ENCODE assay signal across 20 cellular contexts in the genomic region with DNA sequence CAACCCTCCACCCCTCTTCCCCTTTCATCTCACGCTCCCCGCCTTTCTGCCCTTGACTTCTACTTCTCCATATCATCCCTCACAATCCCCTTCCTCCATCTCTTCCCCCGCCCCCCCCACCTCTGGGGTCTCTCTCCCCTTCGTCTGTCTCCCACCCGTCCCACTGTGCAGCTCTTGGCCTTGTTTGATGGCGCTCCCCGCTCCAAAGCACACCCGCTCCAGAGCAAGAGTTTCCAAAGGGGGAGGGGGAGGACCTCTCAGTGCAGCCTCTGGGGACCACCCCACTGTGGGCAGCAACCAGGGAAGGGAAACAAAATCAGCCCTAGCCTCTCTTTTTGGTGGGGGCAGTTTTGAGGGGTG. TPM values are rescaled to one million over a fixed set of nuclear protein-coding genes. Genes with fewer than 3 reads are reported as not detected.
A peak's percentile ranks its signal among the peaks of the same experiment; 100 is the strongest.
DNase-seq lines count a peak whose midpoint lies in the region; ATAC-seq and TF ChIP-seq lines count a peak whose summit lies in the region.
"Had no signal": no experiment of that assay in that cellular context is flagged by ENCODE, and none has a peak within 500 bp of the region (broad histone marks: within the 10 kb centered on the region; RNA-seq: fewer than 3 reads in every experiment).

No MANE protein-coding gene starts in this region.

- H3K27ac ChIP-seq in SK-N-SH (ENCODE audit: low read depth in 2 of 2, low read length in 1 of 2) (peak overlapping the region in 1 of 2 experiments; percentile 90; a peak in 2 of 4 replicates), WERI-Rb-1 (peak overlapping the region; percentile 84)
- H3K27ac ChIP-seq: colonic mucosa, epithelial cell of prostate had no signal

- H3K9me2 ChIP-seq in SK-N-SH: no peaks in the 10 kb centered on the region

- no peaks in the 10 kb centered on the region for H3K9me3 Mint-ChIP-seq in type B pancreatic cell
- H3K9me3 Mint-ChIP-seq: activated CD4-positive, alpha-beta memory T cell treated with anti-CD3 and anti-CD28 coated beads, Interleukin-2, amount 10 ng/mL, durations not matched to agents 7 days and 5 days; activated naive CD4-positive, alpha-beta T cell treated with anti-CD3 and anti-CD28 coated beads, Interleukin-2, amount 50 U/mL, for 24 hours; activated T-cell treated with anti-CD3 and anti-CD28 coated beads, Interleukin-2, amount 50 U/mL, for 24 hours; memory B cell; stimulated activated naive CD8-positive, alpha-beta T cell treated with anti-CD3 and anti-CD28 coated beads, Interleukin-15, Interleukin-2, amounts not matched to agents 100 ng/mL and 50 ng/mL, for 24 hours had no signal

- H3K4me3 ChIP-seq in SK-N-SH (ENCODE audit: low read depth in 2 of 2, low read length in 1 of 2) (peak overlapping the region in 1 of 2 experiments; percentile 56; a peak in 2 of 4 replicates), WERI-Rb-1 (ENCODE audit: low read depth, low read length) (peak overlapping the region; percentile 81), iPS-18c (ENCODE audit: insufficient read depth, low read depth, low read length) (peak overlapping the region; percentile 75)
- H3K4me3 ChIP-seq: colonic mucosa had no signal

- no peaks in the 10 kb centered on the region for H3K36me3 Mint-ChIP-seq in type B pancreatic cell
- H3K36me3 Mint-ChIP-seq: memory B cell had no signal

- peak overlapping the region; percentile 62 for H3K4me3 Mint-ChIP-seq in type B pancreatic cell
- H3K4me3 Mint-ChIP-seq: activated CD4-positive, alpha-beta memory T cell treated with anti-CD3 and anti-CD28 coated beads, Interleukin-2, amount 10 ng/mL, durations not matched to agents 7 days and 5 days; activated naive CD4-positive, alpha-beta T cell treated with anti-CD3 and anti-CD28 coated beads, Interleukin-2, amount 50 U/mL, for 24 hours; activated T-cell treated with anti-CD3 and anti-CD28 coated beads, Interleukin-2, amount 50 U/mL, for 24 hours; stimulated activated naive CD8-positive, alpha-beta T cell treated with anti-CD3 and anti-CD28 coated beads, Interleukin-15, Interleukin-2, amounts not matched to agents 100 ng/mL and 50 ng/mL, for 24 hours had no signal

- TF ChIP-seq CTCF in SK-N-SH (IDR thresholded peaks at IDR 0.05) (no peak), WERI-Rb-1 (IDR thresholded peaks at IDR 0.05; ENCODE audit: low read depth, low read length) (no peak), type B pancreatic cell (conservative IDR thresholded peaks at IDR 0.05) (no peak)

- POLR2A ChIA-PET in SK-N-SH (lab: Yijun Ruan, JAX): interaction anchor here (0.6 to 9.8 kb wide), 18 partner anchors 8 to 167 kb away, joined by 3 to 288 read pairs (median 6); a partner anchor contains a TSS

- H3K27me3 ChIP-seq in SK-N-SH (ENCODE audit: insufficient read depth) (peaks cover 7% of the 10 kb centered on the region; the same call in 1 of the 2 replicates), WERI-Rb-1 (ENCODE audit: insufficient read depth, low read depth, severe bottlenecking) (no peaks in the 10 kb centered on the region)

- H3K9me3 ChIP-seq in SK-N-SH (no peaks in the 10 kb centered on the region), WERI-Rb-1 (ENCODE audit: severe bottlenecking) (no peaks in the 10 kb centered on the region), iPS-18c (ENCODE audit: control insufficient read depth, insufficient read depth, low read length) (peaks cover 2% of the 10 kb centered on the region)
- H3K9me3 ChIP-seq: colonic mucosa had no signal

- no peak for TF ChIP-seq RAD21 in SK-N-SH (IDR thresholded peaks at IDR 0.05; ENCODE audit: low read length)

- H2AFZ ChIP-seq in SK-N-SH (ENCODE audit: low read depth): no peak overlapping the region

- in situ Hi-C loops in KBM-7 (cut with MboI; ENCODE audit: low pct_unique_long_range_greater_than_20kb, low sequenced_read_pairs): no loop called here

- no peak overlapping the region for H3K9ac ChIP-seq in SK-N-SH

- ATAC-seq in SK-N-SH treated with all-trans-retinoic acid at 6 μM for 48 hours (no peak), HG03521 (IDR thresholded peaks at IDR 0.05; ENCODE audit: unreplicated experiment) (no peak)

- TF ChIP-seq EP300 in SK-N-SH (IDR thresholded peaks at IDR 0.05; ENCODE audit: borderline replicate concordance in 1 of 2, low read depth in 1 of 2, low read length in 1 of 2): no peak

- peaks cover 62% of the 10 kb centered on the region for H3K27me3 Mint-ChIP-seq in type B pancreatic cell

- H3K27ac Mint-ChIP-seq in type B pancreatic cell: no peak overlapping the region
- H3K27ac Mint-ChIP-seq: activated CD4-positive, alpha-beta memory T cell treated with anti-CD3 and anti-CD28 coated beads, Interleukin-2, amount 10 ng/mL, durations not matched to agents 7 days and 5 days; activated naive CD4-positive, alpha-beta T cell treated with anti-CD3 and anti-CD28 coated beads, Interleukin-2, amount 50 U/mL, for 24 hours; activated T-cell treated with anti-CD3 and anti-CD28 coated beads, Interleukin-2, amount 50 U/mL, for 24 hours; memory B cell; stimulated activated naive CD8-positive, alpha-beta T cell treated with anti-CD3 and anti-CD28 coated beads, Interleukin-15, Interleukin-2, amounts not matched to agents 100 ng/mL and 50 ng/mL, for 24 hours had no signal

- DNase-seq in SK-N-SH (no peak), WERI-Rb-1 (no peak), type B pancreatic cell (ENCODE audit: extremely low spot score, unreplicated experiment) (no peak), DMS53 (lab: John Stamatoyannopoulos, UW) (no peak), KBM-7 (no peak)
- DNase-seq: HCEC 1CT, NCI-H187 treated with DMSO at 0.1 percent for 48 hours, NCI-H526 treated with DMSO at 0.1 percent for 48 hours had no signal

- 10% methylated on average over 7 of the region's 8 CpGs for WGBS in SK-N-SH (ENCODE audit: low lambda C conversion rate)

- peaks cover 5% of the 10 kb centered on the region for H3K4me1 Mint-ChIP-seq in type B pancreatic cell (ENCODE audit: unreplicated experiment)

- peaks cover 0 to 69% of the 10 kb centered on the region in 2 experiments; a peak in 2 of 4 replicates for H3K4me1 ChIP-seq in SK-N-SH (ENCODE audit: control insufficient read depth in 1 of 2, insufficient read depth in 2 of 2, low read depth in 1 of 2, low read length in 1 of 2)
- H3K4me1 ChIP-seq: colonic mucosa had no signal

- H3F3A ChIP-seq in SK-N-SH (replicated peaks; ENCODE audit: insufficient read depth): no peaks in the 10 kb centered on the region

- peak overlapping the region; percentile 19; the same call in 1 of the 2 replicates for H3K4me2 ChIP-seq in SK-N-SH

- no peaks in the 10 kb centered on the region for H4K20me1 ChIP-seq in SK-N-SH (ENCODE audit: insufficient read depth)

- CTCF ChIA-PET in SK-N-SH (lab: Yijun Ruan, JAX): interaction anchor here (1.3 to 7.5 kb wide), 6 partner anchors 9 to 208 kb away, joined by 3 to 56 read pairs (median 6); no protein-coding TSS in a partner anchor

- peaks cover 0 to 2% of the 10 kb centered on the region in 2 experiments for H3K36me3 ChIP-seq in SK-N-SH (replicated peaks in 1 of 2; ENCODE audit: control insufficient read depth in 1 of 2, insufficient read depth in 2 of 2, low read length in 1 of 2)
- H3K36me3 ChIP-seq in WERI-Rb-1: peaks cover 32% of the 10 kb centered on the region
- H3K36me3 ChIP-seq: colonic mucosa had no signal

- H3K79me2 ChIP-seq in SK-N-SH (ENCODE audit: insufficient read depth): no peaks in the 10 kb centered on the region

TF ChIP-seq in SK-N-SH, 30 proteins besides CTCF, POLR2A, EP300 and RAD21 (continues in another document):
- TF ChIP-seq SIN3A (IDR thresholded peaks at IDR 0.05; ENCODE audit: borderline replicate concordance, low read depth, low read length): no peak
- TF ChIP-seq, protein P1, sequence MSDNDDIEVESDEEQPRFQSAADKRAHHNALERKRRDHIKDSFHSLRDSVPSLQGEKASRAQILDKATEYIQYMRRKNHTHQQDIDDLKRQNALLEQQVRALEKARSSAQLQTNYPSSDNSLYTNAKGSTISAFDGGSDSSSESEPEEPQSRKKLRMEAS (IDR thresholded peaks at IDR 0.05; ENCODE audit: low read depth): no peak
- no peak for TF ChIP-seq SMC3 (IDR thresholded peaks at IDR 0.05; ENCODE audit: low read depth, low read length)
- TF ChIP-seq, protein P2, sequence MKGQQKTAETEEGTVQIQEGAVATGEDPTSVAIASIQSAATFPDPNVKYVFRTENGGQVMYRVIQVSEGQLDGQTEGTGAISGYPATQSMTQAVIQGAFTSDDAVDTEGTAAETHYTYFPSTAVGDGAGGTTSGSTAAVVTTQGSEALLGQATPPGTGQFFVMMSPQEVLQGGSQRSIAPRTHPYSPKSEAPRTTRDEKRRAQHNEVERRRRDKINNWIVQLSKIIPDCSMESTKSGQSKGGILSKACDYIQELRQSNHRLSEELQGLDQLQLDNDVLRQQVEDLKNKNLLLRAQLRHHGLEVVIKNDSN (IDR thresholded peaks at IDR 0.05; ENCODE audit: borderline replicate concordance, low read depth): no peak
- TF ChIP-seq ELF1 (IDR thresholded peaks at IDR 0.05): no peak
- no peak for TF ChIP-seq POLR2AphosphoS5 (IDR thresholded peaks at IDR 0.05; ENCODE audit: low read depth, low read length)
- no peak for TF ChIP-seq MXI1 (IDR thresholded peaks at IDR 0.05; ENCODE audit: low read depth, low read length)

TF ChIP-seq in SK-N-SH treated with all-trans-retinoic acid at 6 μM for 48 hours, 23 proteins besides CTCF, POLR2A, EP300 and RAD21 (continues in another document):
- TF ChIP-seq, protein P3, sequence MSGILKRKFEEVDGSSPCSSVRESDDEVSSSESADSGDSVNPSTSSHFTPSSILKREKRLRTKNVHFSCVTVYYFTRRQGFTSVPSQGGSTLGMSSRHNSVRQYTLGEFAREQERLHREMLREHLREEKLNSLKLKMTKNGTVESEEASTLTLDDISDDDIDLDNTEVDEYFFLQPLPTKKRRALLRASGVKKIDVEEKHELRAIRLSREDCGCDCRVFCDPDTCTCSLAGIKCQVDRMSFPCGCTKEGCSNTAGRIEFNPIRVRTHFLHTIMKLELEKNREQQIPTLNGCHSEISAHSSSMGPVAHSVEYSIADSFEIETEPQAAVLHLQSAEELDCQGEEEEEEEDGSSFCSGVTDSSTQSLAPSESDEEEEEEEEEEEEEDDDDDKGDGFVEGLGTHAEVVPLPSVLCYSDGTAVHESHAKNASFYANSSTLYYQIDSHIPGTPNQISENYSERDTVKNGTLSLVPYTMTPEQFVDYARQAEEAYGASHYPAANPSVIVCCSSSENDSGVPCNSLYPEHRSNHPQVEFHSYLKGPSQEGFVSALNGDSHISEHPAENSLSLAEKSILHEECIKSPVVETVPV (CRISPR knock-in tag; IDR thresholded peaks at IDR 0.05): no peak
- no peak for TF ChIP-seq ISL1 (CRISPR knock-in tag; IDR thresholded peaks at IDR 0.05)

RNA-seq across cellular contexts. Expression of a gene that starts 0.8 kb away (rescaled TPM):
- 5.6 and 11.7 TPM in 2 replicates for polyA plus RNA-seq in SK-N-SH (2012; rRNA removed)
- polyA plus RNA-seq in SK-N-SH (2012; cell fraction: cytosol; rRNA removed): 9.8 and 22.7 TPM in 2 replicates
- polyA plus RNA-seq in SK-N-SH (2012; cell fraction: nucleus; rRNA removed): 6.0 and 15.7 TPM in 2 replicates
- 1,527 and 3,424 TPM in 2 replicates for total RNA-seq in type B pancreatic cell (ENCODE audit: low replicate concordance)
- total RNA-seq: activated CD4-positive, alpha-beta memory T cell treated with anti-CD3 and anti-CD28 coated beads, Interleukin-2, amount 10 ng/mL, durations not matched to agents 7 days and 5 days; right cardiac atrium had no signal
- polyA plus RNA-seq: AG04450 had no signal
